In genomic region chr21:34889537-34890257, GRCh38 we compare ENCODE assay signal across 8 cellular contexts.
A peak's percentile ranks its signal among the peaks of the same experiment; 100 is the strongest.
DNase-seq lines count a peak whose midpoint lies in the region; ATAC-seq, FAIRE-seq and TF ChIP-seq lines count a peak whose summit lies in the region.

No MANE protein-coding gene starts in this region.

- H3K9me3 ChIP-seq in A549: no peaks in the 10 kb centered on the region
- H3K9me3 ChIP-seq in lung (ENCODE audit: control insufficient read depth in 2 of 2, insufficient read depth in 1 of 2, low read length in 1 of 2): peaks cover 0 to 2% of the 10 kb centered on the region in 2 donors

- H3K4me1 ChIP-seq in A549: peaks cover 9% of the 10 kb centered on the region; the same call in 2 of the 3 replicates
- peaks cover 0 to 5% of the 10 kb centered on the region in 2 donors for H3K4me1 ChIP-seq in lung (ENCODE audit: control insufficient read depth in 2 of 2, insufficient read depth in 2 of 2, low read length in 2 of 2)

- CTCF ChIA-PET in A549 (lab: Yijun Ruan, JAX): interaction anchor here (0.6 to 7.3 kb wide), 42 partner anchors 8 to 1178 kb away, joined by 3 to 46 read pairs (median 4); no protein-coding TSS in a partner anchor
- CTCF ChIA-PET in activated CD4-positive, alpha-beta T cell treated with anti-CD3 and anti-CD28 coated beads for 36 hours (lab: Charles Lee): interaction anchor here (0.5 to 7.7 kb wide), 24 partner anchors 9 to 922 kb away, joined by 3 to 32 read pairs (median 4); no protein-coding TSS in a partner anchor

- POLR2A ChIA-PET in A549 (lab: Yijun Ruan, JAX): interaction anchor here (0.5 to 4.9 kb wide), 13 partner anchors 15 to 950 kb away, joined by 3 to 70 read pairs (median 6); no protein-coding TSS in a partner anchor
- POLR2A ChIA-PET in activated CD4-positive, alpha-beta T cell treated with anti-CD3 and anti-CD28 coated beads for 36 hours (lab: Charles Lee): interaction anchor here (1.0 to 5.6 kb wide), 15 partner anchors 22 to 208 kb away, joined by 3 to 104 read pairs (median 5); no protein-coding TSS in a partner anchor

- peak; percentile 52 to 77 for ATAC-seq in A549
- ATAC-seq in GM18505 (IDR thresholded peaks at IDR 0.05; ENCODE audit: unreplicated experiment): peak; percentile 39
- ATAC-seq in HG02970 (IDR thresholded peaks at IDR 0.05; ENCODE audit: low FRiP score, unreplicated experiment): peak; percentile 39
- peak; percentile 55 for ATAC-seq in activated CD4-positive, alpha-beta T cell treated with anti-CD3 and anti-CD28 coated beads for 36 hours
- peak; percentile 68 for ATAC-seq in lung (ENCODE audit: insufficient read depth, low FRiP score)

- peaks cover 22% of the 10 kb centered on the region for H3K36me3 Mint-ChIP-seq in activated CD4-positive, alpha-beta T cell treated with anti-CD3 and anti-CD28 coated beads for 36 hours (ENCODE audit: low read depth)
- peaks cover 43% of the 10 kb centered on the region for H3K36me3 Mint-ChIP-seq in dendritic cell treated with granulocyte-macrophage colony-stimulating factor and Interleukin-4, amounts not matched to agents 40 ng/mL and 50 ng/mL, for 4 days (ENCODE audit: low read depth)

- H3K27me3 Mint-ChIP-seq in activated CD4-positive, alpha-beta T cell treated with anti-CD3 and anti-CD28 coated beads for 36 hours: no peaks in the 10 kb centered on the region
- H3K27me3 Mint-ChIP-seq in dendritic cell treated with granulocyte-macrophage colony-stimulating factor and Interleukin-4, amounts not matched to agents 40 ng/mL and 50 ng/mL, for 4 days: no peaks in the 10 kb centered on the region

- H3K4me3 Mint-ChIP-seq in activated CD4-positive, alpha-beta T cell treated with anti-CD3 and anti-CD28 coated beads for 36 hours: peak overlapping the region; percentile 83
- peak overlapping the region; percentile 90 for H3K4me3 Mint-ChIP-seq in dendritic cell treated with granulocyte-macrophage colony-stimulating factor and Interleukin-4, amounts not matched to agents 40 ng/mL and 50 ng/mL, for 4 days

- H3K4me3 ChIP-seq in A549 (peak overlapping the region; percentile 72), lung (peak overlapping the region; percentile 58)

- no peaks in the 10 kb centered on the region for H3K27me3 ChIP-seq in lung (ENCODE audit: control insufficient read depth, insufficient read depth)

- H3K36me3 ChIP-seq in lung (ENCODE audit: control insufficient read depth in 2 of 2, insufficient read depth in 2 of 2, low read length in 2 of 2): no peaks in the 10 kb centered on the region

- WGBS in A549 (ENCODE audit: missing lambda C conversion rate): 0% methylated on average over 2 of the region's 91 CpGs
- 0 to 1% methylated on average over 77 to 91 of the region's 91 CpGs for WGBS in lung, 2 donors

- peak; percentile 52 to 61 for DNase-seq in A549 (ENCODE audit: low read depth in 1 of 2, low spot score in 1 of 2)
- DNase-seq in NCI-H2196 (lab: John Stamatoyannopoulos, UW; ENCODE audit: unreplicated experiment): peak; percentile 84
- DNase-seq in activated CD4-positive, alpha-beta T cell treated with anti-CD3 and anti-CD28 coated beads for 36 hours: peak; percentile 89
- peak; percentile 79 for DNase-seq in lung (ENCODE audit: low spot score)
- peak; percentile 68 for DNase-seq in stimulated activated CD8-positive, alpha-beta memory T cell treated with anti-CD3 and anti-CD28 coated beads, Interleukin-12 subunit alpha, Interleukin-12 subunit beta, amount 100 ng/mL, for 4 hours (ENCODE audit: low read depth)

- H3K27ac Mint-ChIP-seq in activated CD4-positive, alpha-beta T cell treated with anti-CD3 and anti-CD28 coated beads for 36 hours: peak overlapping the region; percentile 97
- peak overlapping the region; percentile 97 for H3K27ac Mint-ChIP-seq in dendritic cell treated with granulocyte-macrophage colony-stimulating factor and Interleukin-4, amounts not matched to agents 40 ng/mL and 50 ng/mL, for 4 days

- no peaks in the 10 kb centered on the region for H3K9me3 Mint-ChIP-seq in activated CD4-positive, alpha-beta T cell treated with anti-CD3 and anti-CD28 coated beads for 36 hours (ENCODE audit: low read depth)
- no peaks in the 10 kb centered on the region for H3K9me3 Mint-ChIP-seq in dendritic cell treated with granulocyte-macrophage colony-stimulating factor and Interleukin-4, amounts not matched to agents 40 ng/mL and 50 ng/mL, for 4 days

- peak; percentile 71 for TF ChIP-seq CTCF in A549 (IDR thresholded peaks at IDR 0.05)
- TF ChIP-seq CTCF in lung (IDR thresholded peaks at IDR 0.05; ENCODE audit: control extremely low read depth, extremely low read depth): peak; percentile 68

- intact Hi-C loops in activated CD4-positive, alpha-beta T cell treated with anti-CD3 and anti-CD28 coated beads for 36 hours (cut with DNase I, micrococcal nuclease): loop anchor here (1.0 to 10.0 kb wide), 16 partner anchors 45 to 953 kb away; no protein-coding TSS in a partner anchor
- intact Hi-C loops in dendritic cell treated with granulocyte-macrophage colony-stimulating factor and Interleukin-4, amounts not matched to agents 40 ng/mL and 50 ng/mL, for 4 days (cut with micrococcal nuclease): loop anchor here (1.0 to 5.0 kb wide), 8 partner anchors 78 to 1053 kb away; partner anchors contain the start of gene RUNX1

- TF ChIP-seq POLR2A in A549 (IDR thresholded peaks at IDR 0.05; ENCODE audit: low read length) (no peak), GM18505 (IDR thresholded peaks at IDR 0.05; ENCODE audit: borderline replicate concordance, extremely low read depth, insufficient read depth, insufficient read length) (peak; percentile 18)

- FAIRE-seq in A549 (lab: Jason Lieb, UNC): no peak

- H3K27ac ChIP-seq in A549 (peak overlapping the region; percentile 98 to 100), lung (ENCODE audit: low read depth in 1 of 2, low read length in 1 of 2) (peak overlapping the region; percentile 88 to 94)

- peak overlapping the region; percentile 86 for H3K4me2 ChIP-seq in A549

- peaks cover 38% of the 10 kb centered on the region for H3K4me1 Mint-ChIP-seq in activated CD4-positive, alpha-beta T cell treated with anti-CD3 and anti-CD28 coated beads for 36 hours
- H3K4me1 Mint-ChIP-seq in dendritic cell treated with granulocyte-macrophage colony-stimulating factor and Interleukin-4, amounts not matched to agents 40 ng/mL and 50 ng/mL, for 4 days (ENCODE audit: low read depth): peaks cover 10% of the 10 kb centered on the region

- no peak for TF ChIP-seq EP300 in A549 (IDR thresholded peaks at IDR 0.05)

- TF ChIP-seq RAD21 in A549 (conservative IDR thresholded peaks at IDR 0.05 in 1 of 2, IDR thresholded peaks at IDR 0.05 in 1 of 2): peak; percentile 56 to 92; a peak in 4 of 5 replicates

TF ChIP-seq in A549, 52 proteins besides CTCF, POLR2A, EP300 and RAD21:
- TF ChIP-seq MAFK (IDR thresholded peaks at IDR 0.05; ENCODE audit: partially characterized antibody): no peak
- TF ChIP-seq PHF8 (IDR thresholded peaks at IDR 0.05; ENCODE audit: borderline replicate concordance, low read depth): 0 out of 2 replicates have a peak, but pooled peaks have one; percentile 38
- TF ChIP-seq SMC3 (IDR thresholded peaks at IDR 0.05): peak; percentile 94

Comparison
In these comparisons a context has a peak if more than half of its experiments do, and no peak if none do; other contexts are left out.
1. Peak in every context shown above with its lines: DNase-seq, ATAC-seq, H3K4me3 ChIP-seq and H3K27ac ChIP-seq.